Comparison of ENCODE assay signal across 14 cellular contexts in genomic region chr15:72708904-72709303, GRCh38. TPM values are rescaled to one million over a fixed set of nuclear protein-coding genes. Genes with fewer than 3 reads are reported as not detected.
"Had no signal": no experiment of that assay in that cellular context is flagged by ENCODE, and none has a peak within 500 bp of the region (broad histone marks: within the 10 kb centered on the region; RNA-seq: fewer than 3 reads in every experiment).

No MANE protein-coding gene starts in this region.

RNA-seq across cellular contexts. Expression of gene HIGD2B, which starts 22.9 kb away (rescaled TPM):
- total RNA-seq: activated CD4-positive, alpha-beta T cell treated with anti-CD3 and anti-CD28 coated beads for 36 hours; activated CD4-positive, alpha-beta T cell treated with anti-CD3 and anti-CD28 coated beads, Interleukin-2, amount 10 ng/mL, durations not matched to agents 7 days and 5 days; ascending aorta; bronchial epithelial cell; cardiac septum; cerebellum; T-helper 2 cell treated with Interferon-gamma antibody and Interleukin-4, amounts not matched to agents 100 ng/mL and 5 ng/mL, for 36 hours had no signal

RNA-seq across cellular contexts. Expression of gene GOLGA6B, which starts 54.4 kb away (rescaled TPM):
- total RNA-seq: activated CD4-positive, alpha-beta memory T cell treated with anti-CD3 and anti-CD28 coated beads, Interleukin-2, amount 10 ng/mL, durations not matched to agents 7 days and 5 days; activated CD4-positive, alpha-beta T cell treated with anti-CD3 and anti-CD28 coated beads for 36 hours; activated CD4-positive, alpha-beta T cell treated with anti-CD3 and anti-CD28 coated beads, Interleukin-2, amount 10 ng/mL, durations not matched to agents 7 days and 5 days; activated CD8-positive, alpha-beta memory T cell treated with anti-CD3 and anti-CD28 coated beads, Interleukin-2, amount 10 ng/mL, durations not matched to agents 7 days and 5 days; activated CD8-positive, alpha-beta T cell treated with anti-CD3 and anti-CD28 coated beads, Interleukin-2, amount 10 ng/mL, durations not matched to agents 7 days and 5 days; activated naive CD8-positive, alpha-beta T cell treated with anti-CD3 and anti-CD28 coated beads, Interleukin-2, amount 10 ng/mL, durations not matched to agents 7 days and 5 days; activated T-helper 2 cell treated with anti-CD3 and anti-CD28 coated beads, Interferon-gamma antibody, Interleukin-2, Interleukin-4, amounts not matched to agents 10 μg/mL and 5 μg/mL and 100 μg/mL, durations not matched to agents 14 hours and 24 hours and 36 hours; ascending aorta; bronchial epithelial cell; cardiac septum; cerebellum; T-helper 1 cell treated with Interleukin-12 subunit alpha and Interleukin-12 subunit beta and Interleukin-4 antibody, amounts not matched to agents 30 ng/mL and 1 ng/mL, for 36 hours; T-helper 2 cell treated with Interferon-gamma antibody and Interleukin-4, amounts not matched to agents 100 ng/mL and 5 ng/mL, for 36 hours had no signal
- polyA plus RNA-seq: adipose tissue had no signal
